Comparison of ENCODE assay signal across 9 cellular contexts in genomic region chr1:147641695-147642592, GRCh38. TPM values are rescaled to one million over a fixed set of nuclear protein-coding genes. Genes with fewer than 3 reads are reported as not detected.
DNase-seq lines count a peak whose midpoint lies in the region; ATAC-seq and TF ChIP-seq lines count a peak whose summit lies in the region.
"Had no signal": no experiment of that assay in that cellular context is flagged by ENCODE, and none has a peak within 500 bp of the region (broad histone marks: within the 10 kb centered on the region; RNA-seq: fewer than 3 reads in every experiment).

No MANE protein-coding gene starts in this region.

- peaks cover 44% of the 10 kb centered on the region for H3K4me1 Mint-ChIP-seq in activated CD8-positive, alpha-beta memory T cell treated with anti-CD3 and anti-CD28 coated beads, Interleukin-2, amount 10 ng/mL, durations not matched to agents 7 days and 5 days
- H3K4me1 Mint-ChIP-seq in progenitor cell of endocrine pancreas (ENCODE audit: low read depth), result no peaks in the 10 kb centered on the region

- H3K4me1 ChIP-seq in BLaER1 treated with 17β-estradiol and CSF1 and Interleukin-3, amounts not matched to agents 10 nM and 100 nM, result peaks cover 21 to 35% (median 28%) of the 10 kb centered on the region in 10 experiments

- H3K27me3 Mint-ChIP-seq in activated CD8-positive, alpha-beta memory T cell treated with anti-CD3 and anti-CD28 coated beads, Interleukin-2, amount 10 ng/mL, durations not matched to agents 7 days and 5 days, result no peaks in the 10 kb centered on the region
- H3K27me3 Mint-ChIP-seq in progenitor cell of endocrine pancreas, result no peaks in the 10 kb centered on the region
- H3K27me3 Mint-ChIP-seq: IgD-negative memory B cell had no signal

- CTCF ChIA-PET in activated CD8-positive, alpha-beta memory T cell treated with anti-CD3 and anti-CD28 coated beads, Interleukin-2, amount 10 ng/mL, durations not matched to agents 7 days and 5 days (lab: Charles Lee), result interaction anchor here (0.5 to 1.9 kb wide), 23 partner anchors 8 to 263 kb away, joined by 3 to 7 read pairs (median 4); no protein-coding TSS in a partner anchor

- H3K9me3 Mint-ChIP-seq in activated CD8-positive, alpha-beta memory T cell treated with anti-CD3 and anti-CD28 coated beads, Interleukin-2, amount 10 ng/mL, durations not matched to agents 7 days and 5 days (ENCODE audit: low read depth), result no peaks in the 10 kb centered on the region
- no peaks in the 10 kb centered on the region for H3K9me3 Mint-ChIP-seq in progenitor cell of endocrine pancreas (ENCODE audit: low read depth)
- H3K9me3 Mint-ChIP-seq: IgD-negative memory B cell had no signal

- DNase-seq in NCI-H510A treated with DMSO at 0.1 percent for 48 hours (lab: John Stamatoyannopoulos, UW) (peak; percentile 50), fibroblast of the conjunctiva (ENCODE audit: low read depth) (peak; percentile 20), progenitor cell of endocrine pancreas (ENCODE audit: low spot score, unreplicated experiment) (peak; percentile 27), OCI-M2 (lab: John Stamatoyannopoulos, UW; ENCODE audit: unreplicated experiment) (no peak)
- peak; percentile 58 for DNase-seq in activated CD8-positive, alpha-beta memory T cell treated with anti-CD3 and anti-CD28 coated beads, Interleukin-2, amount 10 ng/mL, durations not matched to agents 7 days and 5 days

- H3K27ac ChIP-seq in BLaER1 treated with 17β-estradiol and CSF1 and Interleukin-3, amounts not matched to agents 10 nM and 100 nM, result no peak overlapping the region

- ATAC-seq in GM19463 (IDR thresholded peaks at IDR 0.05; ENCODE audit: unreplicated experiment) (peak; percentile 44), GM19467 (IDR thresholded peaks at IDR 0.05; ENCODE audit: unreplicated experiment) (no peak)
- no peak for ATAC-seq in activated CD8-positive, alpha-beta memory T cell treated with anti-CD3 and anti-CD28 coated beads, Interleukin-2, amount 10 ng/mL, durations not matched to agents 7 days and 5 days

- TF ChIP-seq CTCF in progenitor cell of endocrine pancreas (IDR thresholded peaks at IDR 0.05; ENCODE audit: unreplicated experiment), result peak; percentile 89

- peaks cover 0 to 14% (median 0%) of the 10 kb centered on the region in 11 experiments; a peak in 4 of 22 replicates for H3K36me3 ChIP-seq in BLaER1 treated with 17β-estradiol and CSF1 and Interleukin-3, amounts not matched to agents 10 nM and 100 nM

- peak overlapping the region; percentile 7 to 68 (median 45); a peak in 18 of 22 replicates for H3K4me2 ChIP-seq in BLaER1 treated with 17β-estradiol and CSF1 and Interleukin-3, amounts not matched to agents 10 nM and 100 nM

- no peaks in the 10 kb centered on the region for H3K27me3 ChIP-seq in BLaER1 treated with 17β-estradiol and CSF1 and Interleukin-3, amounts not matched to agents 10 nM and 100 nM

- H3K4me3 Mint-ChIP-seq in activated CD8-positive, alpha-beta memory T cell treated with anti-CD3 and anti-CD28 coated beads, Interleukin-2, amount 10 ng/mL, durations not matched to agents 7 days and 5 days, result no peak overlapping the region
- H3K4me3 Mint-ChIP-seq in progenitor cell of endocrine pancreas (ENCODE audit: low read depth), result no peak overlapping the region
- H3K4me3 Mint-ChIP-seq: IgD-negative memory B cell had no signal

- no peak overlapping the region for H3K9ac ChIP-seq in BLaER1 treated with 17β-estradiol and CSF1 and Interleukin-3, amounts not matched to agents 10 nM and 100 nM

- H3K36me3 Mint-ChIP-seq in activated CD8-positive, alpha-beta memory T cell treated with anti-CD3 and anti-CD28 coated beads, Interleukin-2, amount 10 ng/mL, durations not matched to agents 7 days and 5 days, result peaks cover 16% of the 10 kb centered on the region
- H3K36me3 Mint-ChIP-seq in progenitor cell of endocrine pancreas (ENCODE audit: insufficient read depth), result peaks cover 17% of the 10 kb centered on the region

- no peak overlapping the region for H3K4me3 ChIP-seq in BLaER1 treated with 17β-estradiol and CSF1 and Interleukin-3, amounts not matched to agents 10 nM and 100 nM

- 0 out of 22 replicates have a peak, but pooled peaks cover 0 to 3% (median 0%) of the 10 kb centered on the region in 11 experiments for H4K20me1 ChIP-seq in BLaER1 treated with 17β-estradiol and CSF1 and Interleukin-3, amounts not matched to agents 10 nM and 100 nM

- H3K9me3 ChIP-seq in BLaER1 treated with 17β-estradiol and CSF1 and Interleukin-3, amounts not matched to agents 10 nM and 100 nM (replicated peaks in 1 of 11), result no peaks in the 10 kb centered on the region

- no peak overlapping the region for H3K27ac Mint-ChIP-seq in activated CD8-positive, alpha-beta memory T cell treated with anti-CD3 and anti-CD28 coated beads, Interleukin-2, amount 10 ng/mL, durations not matched to agents 7 days and 5 days
- no peak overlapping the region for H3K27ac Mint-ChIP-seq in progenitor cell of endocrine pancreas
- H3K27ac Mint-ChIP-seq: IgD-negative memory B cell had no signal

RNA-seq across cellular contexts. Expression of gene ACP6, which starts 28.4 kb away (rescaled TPM):
- total RNA-seq in activated CD8-positive, alpha-beta memory T cell treated with anti-CD3 and anti-CD28 coated beads, Interleukin-2, amount 10 ng/mL, durations not matched to agents 7 days and 5 days, result 10 to 100 TPM; 11.2 to 20.3 TPM
- 24.7 and 25.9 TPM in 2 replicates for total RNA-seq in progenitor cell of endocrine pancreas
